ENCODE assay signal across 8 cellular contexts in genomic region chr14:44896275-44897040, GRCh38.
DNase-seq lines count a peak whose midpoint lies in the region; ATAC-seq, FAIRE-seq and TF ChIP-seq lines count a peak whose summit lies in the region.

No MANE protein-coding gene starts in this region.

- no peaks in the 10 kb centered on the region for H3K9me1 ChIP-seq in K562 (ENCODE audit: control insufficient read depth, insufficient read depth, low read length)

- peak overlapping the region; percentile 24 for H3K27ac ChIP-seq in CD8-positive, alpha-beta memory T cell (ENCODE audit: low read depth, low read length)
- 0 out of 3 replicates have a peak overlapping the region, but pooled peaks have one; percentile 11 for H3K27ac ChIP-seq in K562 (ENCODE audit: extremely low read depth, low read depth, low read length)

- in situ Hi-C loops in K562 (cut with MboI): no loop called here

- peak overlapping the region; percentile 86 to 99 (median 98) for H3K27ac Mint-ChIP-seq in CD8-positive, alpha-beta memory T cell
- H3K27ac Mint-ChIP-seq in natural killer cell treated with Interleukin-12 subunit alpha and Interleukin-12 subunit beta and Interleukin-15 and Interleukin-18, amount 100 ng/mL, for 72 hours: peak overlapping the region; percentile 85 to 87

- H3K4me2 ChIP-seq in K562 (ENCODE audit: insufficient read depth, low read length): peak overlapping the region; percentile 5; the same call in 1 of the 2 replicates

- TSS peak; percentile 65 for BruUV-seq in K562 (replicated peaks; lab: Mats Ljungman, UMichigan)

- peak overlapping the region; percentile 2 for H3K4me3 ChIP-seq in CD8-positive, alpha-beta memory T cell (ENCODE audit: low read length)
- no peak overlapping the region for H3K4me3 ChIP-seq in K562

- CTCF ChIA-PET in CD8-positive, alpha-beta memory T cell (lab: Charles Lee): interaction anchor here (0.9 to 2.5 kb wide), 4 partner anchors 17 to 357 kb away, joined by 3 to 10 read pairs (median 6); partner anchors contain the start of genes KLHL28, MIS18BP1 and TOGARAM1
- CTCF ChIA-PET in K562 (lab: Yijun Ruan, JAX; ENCODE audit: low intra/inter-chr PET ratio): no interaction called here

- peak overlapping the region; percentile 84 to 97 (median 94) for H3K4me3 Mint-ChIP-seq in CD8-positive, alpha-beta memory T cell
- H3K4me3 Mint-ChIP-seq in natural killer cell treated with Interleukin-12 subunit alpha and Interleukin-12 subunit beta and Interleukin-15 and Interleukin-18, amount 100 ng/mL, for 72 hours: peak overlapping the region; percentile 82

- H3K27me3 ChIP-seq in CD8-positive, alpha-beta memory T cell (ENCODE audit: insufficient read depth, low read length, poor library complexity, severe bottlenecking): no peaks in the 10 kb centered on the region
- H3K27me3 ChIP-seq in K562 (ENCODE audit: control insufficient read depth in 2 of 2, insufficient read depth in 2 of 2, low read length in 2 of 2): no peaks in the 10 kb centered on the region

- peak; percentile 1 for ATAC-seq in HG03064 (IDR thresholded peaks at IDR 0.05; ENCODE audit: low read depth, unreplicated experiment)
- ATAC-seq in K562: no peak
- no peak for ATAC-seq in natural killer cell treated with Interleukin-12 subunit alpha and Interleukin-12 subunit beta and Interleukin-15 and Interleukin-18, amount 100 ng/mL, for 72 hours

- TF ChIP-seq CTCF in K562 (IDR thresholded peaks at IDR 0.05 in 2 of 3, conservative IDR thresholded peaks at IDR 0.05 in 1 of 3; ENCODE audit: insufficient read depth in 2 of 3, low read depth in 1 of 3, low read length in 3 of 3): no peak

- H2AFZ ChIP-seq in K562 (ENCODE audit: low read depth, low read length): peak overlapping the region; percentile 82

- H3K79me2 ChIP-seq in K562 (ENCODE audit: control insufficient read depth, insufficient read depth, low read length): no peaks in the 10 kb centered on the region

- no peak for TF ChIP-seq RAD21 in K562 (CRISPR knock-in tag; conservative IDR thresholded peaks at IDR 0.05 in 1 of 2, IDR thresholded peaks at IDR 0.05 in 1 of 2)

- H3K36me3 Mint-ChIP-seq in CD8-positive, alpha-beta memory T cell: peaks cover 0 to 4% (median 3%) of the 10 kb centered on the region in 3 donors
- peaks cover 7% of the 10 kb centered on the region for H3K36me3 Mint-ChIP-seq in natural killer cell treated with Interleukin-12 subunit alpha and Interleukin-12 subunit beta and Interleukin-15 and Interleukin-18, amount 100 ng/mL, for 72 hours

- H3K36me3 ChIP-seq in CD8-positive, alpha-beta memory T cell (ENCODE audit: insufficient read depth, low read length): no peaks in the 10 kb centered on the region
- H3K36me3 ChIP-seq in K562 (ENCODE audit: control insufficient read depth, insufficient read depth, low read length): no peaks in the 10 kb centered on the region

- DNase-seq in CD8-positive, alpha-beta memory T cell: no peak
- DNase-seq in K562 (ENCODE audit: extremely low read depth in 1 of 4, low spot score in 3 of 4): no peak
- DNase-seq in natural killer cell treated with Interleukin-12 subunit alpha and Interleukin-12 subunit beta and Interleukin-15 and Interleukin-18, amount 100 ng/mL, for 72 hours (ENCODE audit: low spot score): no peak
- no peak for DNase-seq in effector CD8-positive, alpha-beta T cell (lab: John Stamatoyannopoulos, UW)
- DNase-seq in MV-4-11 (lab: John Stamatoyannopoulos, UW): no peak
- no peak for DNase-seq in NCI-H69 (lab: John Stamatoyannopoulos, UW)
- DNase-seq in HPDE6-E6E7 (ENCODE audit: extremely low spot score): no peak

- no peaks in the 10 kb centered on the region for H4K20me1 ChIP-seq in K562 (replicated peaks; ENCODE audit: control insufficient read depth, insufficient read depth, low read length)

- peaks cover 19% of the 10 kb centered on the region for H3K4me1 ChIP-seq in CD8-positive, alpha-beta memory T cell (ENCODE audit: insufficient read depth, low read length)
- H3K4me1 ChIP-seq in K562 (replicated peaks in 1 of 2; ENCODE audit: control insufficient read depth in 2 of 2, insufficient read depth in 2 of 2, low read length in 2 of 2): peaks cover 0 to 5% of the 10 kb centered on the region in 2 experiments; a peak in 2 of 5 replicates

- H3K27me3 Mint-ChIP-seq in CD8-positive, alpha-beta memory T cell: peaks cover 1 to 3% of the 10 kb centered on the region in 2 donors
- no peaks in the 10 kb centered on the region for H3K27me3 Mint-ChIP-seq in natural killer cell treated with Interleukin-12 subunit alpha and Interleukin-12 subunit beta and Interleukin-15 and Interleukin-18, amount 100 ng/mL, for 72 hours

- no peak overlapping the region for H3K9ac ChIP-seq in K562 (ENCODE audit: insufficient read depth in 1 of 2, low read depth in 2 of 2, low read length in 2 of 2)

- POLR2A ChIA-PET in CD8-positive, alpha-beta memory T cell (lab: Charles Lee): interaction anchor here (0.6 to 2.3 kb wide), 6 partner anchors 16 to 239 kb away, joined by 3 to 31 read pairs (median 4); partner anchors contain the start of genes KLHL28 and TOGARAM1
- POLR2A ChIA-PET in K562 (lab: Yijun Ruan, JAX): interaction anchor here (0.6 to 1.4 kb wide), 3 partner anchors 11 to 1213 kb away, joined by 3 to 4 read pairs (median 4); no protein-coding TSS in a partner anchor

- intact Hi-C loops in K562 (cut with micrococcal nuclease): no loop called here

- peaks cover 20 to 40% (median 24%) of the 10 kb centered on the region in 3 donors for H3K4me1 Mint-ChIP-seq in CD8-positive, alpha-beta memory T cell
- H3K4me1 Mint-ChIP-seq in natural killer cell treated with Interleukin-12 subunit alpha and Interleukin-12 subunit beta and Interleukin-15 and Interleukin-18, amount 100 ng/mL, for 72 hours (ENCODE audit: low read depth in 2 of 2): peaks cover 15 to 26% of the 10 kb centered on the region in 2 donors

- no peak for TF ChIP-seq EP300 in K562 (IDR thresholded peaks at IDR 0.05; ENCODE audit: low read length)

- WGBS in K562 (ENCODE audit: insufficient coverage, low coverage, missing lambda C conversion rate): 60% methylated on average over 10 of the region's 10 CpGs

- peaks cover 0 to 4% (median 0%) of the 10 kb centered on the region in 5 donors for H3K9me3 Mint-ChIP-seq in CD8-positive, alpha-beta memory T cell
- H3K9me3 Mint-ChIP-seq in natural killer cell treated with Interleukin-12 subunit alpha and Interleukin-12 subunit beta and Interleukin-15 and Interleukin-18, amount 100 ng/mL, for 72 hours: peaks cover 5% of the 10 kb centered on the region

- no peak for FAIRE-seq in K562 (lab: Jason Lieb, UNC)

- H3K9me3 ChIP-seq in CD8-positive, alpha-beta memory T cell (ENCODE audit: low read length): no peaks in the 10 kb centered on the region
- H3K9me3 ChIP-seq in K562 (replicated peaks; ENCODE audit: control insufficient read depth, insufficient read depth, low read depth, low read length): peaks cover 3% of the 10 kb centered on the region; the same call in 1 of the 2 replicates

- no peak for TF ChIP-seq POLR2A in K562 (conservative IDR thresholded peaks at IDR 0.05)

TF ChIP-seq in K562, 482 proteins besides CTCF, POLR2A, EP300 and RAD21 (continues in another document):
- TF ChIP-seq FOXA1 (IDR thresholded peaks at IDR 0.05; ENCODE audit: borderline replicate concordance) (no peak), PURB (CRISPR knock-in tag; IDR thresholded peaks at IDR 0.05; ENCODE audit: low read depth) (no peak), CXXC5 (CRISPR knock-in tag; IDR thresholded peaks at IDR 0.05) (no peak)
- TF ChIP-seq, protein P1, sequence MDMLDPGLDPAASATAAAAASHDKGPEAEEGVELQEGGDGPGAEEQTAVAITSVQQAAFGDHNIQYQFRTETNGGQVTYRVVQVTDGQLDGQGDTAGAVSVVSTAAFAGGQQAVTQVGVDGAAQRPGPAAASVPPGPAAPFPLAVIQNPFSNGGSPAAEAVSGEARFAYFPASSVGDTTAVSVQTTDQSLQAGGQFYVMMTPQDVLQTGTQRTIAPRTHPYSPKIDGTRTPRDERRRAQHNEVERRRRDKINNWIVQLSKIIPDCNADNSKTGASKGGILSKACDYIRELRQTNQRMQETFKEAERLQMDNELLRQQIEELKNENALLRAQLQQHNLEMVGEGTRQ (CRISPR knock-in tag; IDR thresholded peaks at IDR 0.05): no peak
